ENCODE assay signal across 19 cellular contexts in the genomic region with DNA sequence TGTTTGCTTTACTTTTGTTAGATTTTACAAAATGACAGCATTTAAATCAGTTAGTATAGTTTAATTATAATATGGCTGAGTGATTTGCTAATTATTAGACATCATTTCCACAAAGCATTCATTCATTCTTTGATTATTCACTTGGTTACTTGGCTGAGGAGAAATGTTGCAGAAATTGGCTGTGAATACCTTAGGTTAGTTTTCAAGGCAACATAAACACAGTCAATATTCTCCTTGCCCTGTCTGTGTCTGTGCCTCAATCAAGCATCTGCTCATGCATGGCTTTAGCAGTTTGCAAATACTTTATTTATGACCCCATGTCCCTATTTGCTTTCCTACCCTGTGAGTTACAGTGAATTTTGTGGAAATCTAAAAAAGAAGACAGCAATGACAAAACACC.
"Had no signal": no experiment of that assay in that cellular context is flagged by ENCODE, and none has a peak within 500 bp of the region (broad histone marks: within the 10 kb centered on the region; RNA-seq: fewer than 3 reads in every experiment).

No MANE protein-coding gene starts in this region.

- H3K9me3 Mint-ChIP-seq: activated naive CD4-positive, alpha-beta T cell treated with anti-CD3 and anti-CD28 coated beads, Interleukin-2, amount 50 U/mL, for 72 hours; T-cell had no signal

- H3K27ac ChIP-seq: breast epithelium, SK-N-MC had no signal

- H3K4me3 Mint-ChIP-seq: activated CD8-positive, alpha-beta memory T cell treated with anti-CD3 and anti-CD28 coated beads, Interleukin-2, amount 10 ng/mL, durations not matched to agents 7 days and 5 days; T-cell had no signal

- H3K27ac Mint-ChIP-seq: activated CD8-positive, alpha-beta memory T cell treated with anti-CD3 and anti-CD28 coated beads, Interleukin-2, amount 10 ng/mL, durations not matched to agents 7 days and 5 days; activated naive CD4-positive, alpha-beta T cell treated with anti-CD3 and anti-CD28 coated beads, Interleukin-2, amount 50 U/mL, for 72 hours; T-cell had no signal

- DNase-seq: activated CD4-positive, CD25-positive, alpha-beta regulatory T cell; activated CD8-positive, alpha-beta memory T cell treated with anti-CD3 and anti-CD28 coated beads, Interleukin-2, amount 10 ng/mL, durations not matched to agents 7 days and 5 days; activated effector memory CD4-positive, alpha-beta T cell treated with anti-CD3 and anti-CD28 coated beads, Interleukin-2, amount 50 U/mL, for 16 hours; activated naive CD4-positive, alpha-beta T cell treated with Interleukin-2 at 50 U/mL for 16 hours; adrenal gland; anterior cingulate cortex; caudate nucleus; KG1; NCI-H1048; NCI-H146; NCI-H187 treated with DMSO at 0.1 percent for 48 hours; NCI-H2081 treated with DMSO at 0.1 percent for 48 hours; NCI-H446; NCI-H524; T-cell; T1000 had no signal

- H3K9me3 ChIP-seq: adrenal gland, breast epithelium had no signal

- H3K36me3 ChIP-seq: adrenal gland, breast epithelium had no signal

- H3K36me3 Mint-ChIP-seq: activated CD8-positive, alpha-beta memory T cell treated with anti-CD3 and anti-CD28 coated beads, Interleukin-2, amount 10 ng/mL, durations not matched to agents 7 days and 5 days; activated naive CD4-positive, alpha-beta T cell treated with anti-CD3 and anti-CD28 coated beads, Interleukin-2, amount 50 U/mL, for 72 hours; T-cell had no signal

- H3K4me1 ChIP-seq: breast epithelium had no signal

- H3K27me3 ChIP-seq: adrenal gland, breast epithelium had no signal

- H3K4me3 ChIP-seq: adrenal gland, breast epithelium, SK-N-MC had no signal

- H3K4me1 Mint-ChIP-seq: T-cell had no signal

- ATAC-seq: activated CD8-positive, alpha-beta memory T cell treated with anti-CD3 and anti-CD28 coated beads, Interleukin-2, amount 10 ng/mL, durations not matched to agents 7 days and 5 days; T-cell had no signal
